Comparison of ENCODE assay signal across 32 cellular contexts in genomic region chr2:76446872-76447271, GRCh38.
"Had no signal": no experiment of that assay in that cellular context is flagged by ENCODE, and none has a peak within 500 bp of the region (broad histone marks: within the 10 kb centered on the region; RNA-seq: fewer than 3 reads in every experiment).

No MANE protein-coding gene starts in this region.

- H3K9me3 Mint-ChIP-seq: activated CD4-positive, alpha-beta T cell treated with anti-CD3 and anti-CD28 coated beads, Interleukin-2, amount 10 ng/mL, durations not matched to agents 24 days and 14 days had no signal

- H3K4me1 Mint-ChIP-seq: activated CD4-positive, alpha-beta memory T cell treated with anti-CD3 and anti-CD28 coated beads, Interleukin-2, amount 10 ng/mL, durations not matched to agents 7 days and 5 days; activated CD4-positive, alpha-beta T cell treated with anti-CD3 and anti-CD28 coated beads, Interleukin-2, amount 10 ng/mL, durations not matched to agents 24 days and 14 days; activated naive CD4-positive, alpha-beta T cell treated with anti-CD3 and anti-CD28 coated beads, Interleukin-2, amount 10 ng/mL, durations not matched to agents 7 days and 5 days; activated naive CD8-positive, alpha-beta T cell treated with anti-CD3 and anti-CD28 coated beads, Interleukin-2, amount 10 ng/mL, durations not matched to agents 7 days and 5 days; nephron had no signal

- H3K27me3 ChIP-seq: brain microvascular endothelial cell, dorsolateral prefrontal cortex, gastrocnemius medialis, hepatocyte, pancreas, uterus had no signal

- H3K27ac ChIP-seq: brain microvascular endothelial cell, coronary artery, dorsolateral prefrontal cortex, gastrocnemius medialis, hepatocyte, pancreas, prostate gland, skin epidermis, thoracic aorta, uterus, WERI-Rb-1 had no signal

- ATAC-seq: effector memory CD8-positive, alpha-beta T cell; gastrocnemius medialis; left cardiac atrium; left ventricle myocardium superior; pancreas; sciatic nerve; stimulated activated naive CD8-positive, alpha-beta T cell treated with anti-CD3 and anti-CD28 coated beads, Interleukin-15, Interleukin-2, amounts not matched to agents 100 U/mL and 50 U/mL, for 24 hours had no signal

- H3K27me3 Mint-ChIP-seq: activated CD4-positive, alpha-beta memory T cell treated with anti-CD3 and anti-CD28 coated beads, Interleukin-2, amount 10 ng/mL, durations not matched to agents 7 days and 5 days; activated CD4-positive, alpha-beta T cell treated with anti-CD3 and anti-CD28 coated beads, Interleukin-2, amount 10 ng/mL, durations not matched to agents 24 days and 14 days; activated naive CD4-positive, alpha-beta T cell treated with anti-CD3 and anti-CD28 coated beads, Interleukin-2, amount 10 ng/mL, durations not matched to agents 7 days and 5 days; activated naive CD8-positive, alpha-beta T cell treated with anti-CD3 and anti-CD28 coated beads, Interleukin-2, amount 10 ng/mL, durations not matched to agents 7 days and 5 days; activated T-cell treated with anti-CD3 and anti-CD28 coated beads, Interleukin-2, amount 50 U/mL, for 24 hours; effector memory CD8-positive, alpha-beta T cell had no signal

- H3K4me3 ChIP-seq: coronary artery, dorsolateral prefrontal cortex, gastrocnemius medialis, hepatocyte, pancreas, prostate gland, skin epidermis, thoracic aorta, uterus had no signal

- DNase-seq: activated CD4-positive, alpha-beta memory T cell treated with anti-CD3 and anti-CD28 coated beads, Interleukin-2, amount 10 ng/mL, durations not matched to agents 7 days and 5 days; activated CD4-positive, alpha-beta T cell treated with anti-CD3 and anti-CD28 coated beads, Interleukin-2, amount 10 ng/mL, durations not matched to agents 24 days and 14 days; activated CD4-positive, CD25-positive, alpha-beta regulatory T cell treated with anti-CD3 and anti-CD28 coated beads, Interleukin-2, amount 50 U/mL, for 72 hours; activated CD8-positive, alpha-beta memory T cell treated with anti-CD3 and anti-CD28 coated beads, Interleukin-2, amount 50 U/mL, for 48 hours; activated gamma-delta T cell; activated naive CD4-positive, alpha-beta T cell treated with anti-CD3 and anti-CD28 coated beads, Interleukin-2, amount 10 ng/mL, durations not matched to agents 7 days and 5 days; activated naive CD8-positive, alpha-beta T cell treated with anti-CD3 and anti-CD28 coated beads, Interleukin-2, amount 10 ng/mL, durations not matched to agents 7 days and 5 days; activated T-cell treated with anti-CD3 and anti-CD28 coated beads, Interleukin-2, amount 50 U/mL, for 24 hours; brain microvascular endothelial cell; dorsolateral prefrontal cortex; effector memory CD8-positive, alpha-beta T cell; erythroblast; gastrocnemius medialis; left cardiac atrium; left ventricle myocardium superior; nucleus accumbens; pancreas; retina; stimulated activated CD4-positive, alpha-beta T cell treated with anti-CD3 and anti-CD28 coated beads, Interleukin-12 subunit alpha, Interleukin-12 subunit beta, amount 100 ng/mL, for 4 hours; stimulated activated CD4-positive, alpha-beta T cell treated with anti-CD3 and anti-CD28 coated beads, Interleukin-4, amount 100 ng/mL, for 1 hour; stimulated activated naive CD8-positive, alpha-beta T cell treated with anti-CD3 and anti-CD28 coated beads, Interleukin-15, Interleukin-2, amounts not matched to agents 100 U/mL and 50 U/mL, for 24 hours; T-helper 1 cell; trophoblast cell; uterus; WERI-Rb-1 had no signal

- H3K36me3 Mint-ChIP-seq: activated naive CD4-positive, alpha-beta T cell treated with anti-CD3 and anti-CD28 coated beads, Interleukin-2, amount 10 ng/mL, durations not matched to agents 7 days and 5 days; activated naive CD8-positive, alpha-beta T cell treated with anti-CD3 and anti-CD28 coated beads, Interleukin-2, amount 10 ng/mL, durations not matched to agents 7 days and 5 days had no signal

- H3K27ac Mint-ChIP-seq: activated CD4-positive, alpha-beta memory T cell treated with anti-CD3 and anti-CD28 coated beads, Interleukin-2, amount 10 ng/mL, durations not matched to agents 7 days and 5 days; activated CD4-positive, alpha-beta T cell treated with anti-CD3 and anti-CD28 coated beads, Interleukin-2, amount 10 ng/mL, durations not matched to agents 24 days and 14 days; activated naive CD4-positive, alpha-beta T cell treated with anti-CD3 and anti-CD28 coated beads, Interleukin-2, amount 10 ng/mL, durations not matched to agents 7 days and 5 days; activated naive CD8-positive, alpha-beta T cell treated with anti-CD3 and anti-CD28 coated beads, Interleukin-2, amount 10 ng/mL, durations not matched to agents 7 days and 5 days; activated T-cell treated with anti-CD3 and anti-CD28 coated beads, Interleukin-2, amount 50 U/mL, for 24 hours; effector memory CD8-positive, alpha-beta T cell; nephron had no signal

- H3K4me3 Mint-ChIP-seq: activated CD4-positive, alpha-beta memory T cell treated with anti-CD3 and anti-CD28 coated beads, Interleukin-2, amount 10 ng/mL, durations not matched to agents 7 days and 5 days; activated CD4-positive, alpha-beta T cell treated with anti-CD3 and anti-CD28 coated beads, Interleukin-2, amount 10 ng/mL, durations not matched to agents 24 days and 14 days; activated naive CD4-positive, alpha-beta T cell treated with anti-CD3 and anti-CD28 coated beads, Interleukin-2, amount 10 ng/mL, durations not matched to agents 7 days and 5 days; activated naive CD8-positive, alpha-beta T cell treated with anti-CD3 and anti-CD28 coated beads, Interleukin-2, amount 10 ng/mL, durations not matched to agents 7 days and 5 days; activated T-cell treated with anti-CD3 and anti-CD28 coated beads, Interleukin-2, amount 50 U/mL, for 24 hours; effector memory CD8-positive, alpha-beta T cell; nephron had no signal
